Comparison of ENCODE assay signal across 17 cellular contexts in the genomic region with DNA sequence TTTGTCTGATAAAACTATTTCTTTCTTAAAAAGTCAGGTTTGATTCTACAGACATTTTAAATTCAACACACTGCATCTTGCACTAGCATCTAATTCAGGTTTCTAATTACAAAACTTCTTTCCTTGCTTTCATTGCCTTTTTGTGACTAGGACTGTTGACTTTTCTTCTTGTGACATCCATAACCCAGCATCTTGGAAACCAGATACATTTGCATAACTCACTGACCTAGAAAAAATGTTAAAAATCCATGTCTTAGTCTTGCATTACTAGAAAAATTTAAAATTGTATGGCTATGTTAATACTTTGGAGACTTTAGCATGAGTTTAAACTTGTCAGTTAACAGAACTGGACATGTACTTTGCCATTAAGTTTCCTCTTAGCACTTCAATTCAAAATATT.
"Had no signal": no experiment of that assay in that cellular context is flagged by ENCODE, and none has a peak within 500 bp of the region (broad histone marks: within the 10 kb centered on the region; RNA-seq: fewer than 3 reads in every experiment).

No MANE protein-coding gene starts in this region.

- DNase-seq: activated B cell treated with CpG ODN at 0.5 μM for 24 hours; activated CD4-positive, alpha-beta T cell treated with anti-CD3 and anti-CD28 coated beads for 36 hours; activated CD4-positive, alpha-beta T cell treated with anti-CD3 and anti-CD28 coated beads, Interleukin-2, amount 50 U/mL, for 4 hours; activated CD8-positive, alpha-beta memory T cell treated with anti-CD3 and anti-CD28 coated beads, Interleukin-2, amount 50 U/mL, for 48 hours; activated effector memory CD4-positive, alpha-beta T cell treated with Interleukin-2 at 50 U/mL for 16 hours; activated naive CD4-positive, alpha-beta T cell treated with anti-CD3 and anti-CD28 coated beads, Interleukin-2, amount 10 ng/mL, durations not matched to agents 7 days and 5 days; activated T-cell treated with anti-CD3 and anti-CD28 coated beads, Interleukin-2, amount 50 U/mL, for 4 hours; body of pancreas; effector memory CD4-positive, alpha-beta T cell; lower lobe of right lung; naive B cell; stimulated activated CD4-positive, alpha-beta T cell treated with anti-CD3 and anti-CD28 coated beads, Interleukin-12 subunit alpha, Interleukin-12 subunit beta, amount 100 ng/mL, for 4 hours; stimulated activated CD4-positive, alpha-beta T cell treated with anti-CD3 and anti-CD28 coated beads, Interleukin-4, amount 100 ng/mL, for 4 hours; T1000 had no signal

- H3K36me3 ChIP-seq: lower lobe of right lung, tibial nerve had no signal

- ATAC-seq: activated CD4-positive, alpha-beta T cell treated with anti-CD3 and anti-CD28 coated beads for 36 hours; activated T-cell treated with anti-CD3 and anti-CD28 coated beads, Interleukin-2, amount 50 U/mL, for 4 hours; body of pancreas; esophagus mucosa; left lobe of liver; lower lobe of right lung had no signal

- H3K4me3 ChIP-seq: body of pancreas, lower lobe of right lung, tibial nerve had no signal

- H3K27me3 ChIP-seq: body of pancreas, tibial nerve had no signal

- H3K27ac ChIP-seq: body of pancreas, lower lobe of right lung, tibial nerve had no signal

- H3K9me3 ChIP-seq: body of pancreas, lower lobe of right lung, tibial nerve had no signal

- H3K4me1 ChIP-seq: body of pancreas, lower lobe of right lung, tibial nerve had no signal
